In the genomic region with DNA sequence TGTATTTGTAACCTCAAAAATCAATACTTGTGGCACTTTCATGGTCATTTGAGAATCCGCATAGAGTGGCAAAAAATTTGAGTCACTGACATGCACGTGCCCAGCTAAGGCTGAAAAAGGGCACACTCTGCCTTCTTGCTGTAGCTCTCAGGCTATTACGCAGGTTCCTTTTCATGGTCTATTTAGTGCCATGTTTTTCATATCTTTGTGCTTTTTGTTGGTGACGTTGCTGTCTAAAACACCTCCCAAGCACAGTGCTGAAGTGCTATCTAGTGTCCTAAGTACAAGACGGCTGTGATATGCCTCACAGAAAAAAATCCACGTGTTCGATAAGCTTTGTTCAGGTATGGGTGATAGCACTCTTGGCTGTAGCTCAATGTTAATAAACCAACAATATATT, we compare ENCODE assay signal across 23 cellular contexts.
"Had no signal": no experiment of that assay in that cellular context is flagged by ENCODE, and none has a peak within 500 bp of the region (broad histone marks: within the 10 kb centered on the region; RNA-seq: fewer than 3 reads in every experiment).

No MANE protein-coding gene starts in this region.

- H3K27ac ChIP-seq: neutrophil, testis had no signal

- H3K9me3 ChIP-seq: colonic mucosa, neutrophil, testis, uterus had no signal

- H3K4me3 ChIP-seq: colonic mucosa, lung, testis, uterus had no signal

- FAIRE-seq: endometrium, frontal cortex, kidney had no signal

- ATAC-seq: activated CD8-positive, alpha-beta T cell treated with anti-CD3 and anti-CD28 coated beads for 36 hours; left lobe of liver; natural killer cell treated with Interleukin-12 subunit alpha and Interleukin-12 subunit beta and Interleukin-15 and Interleukin-18, amount 100 ng/mL, for 72 hours; stimulated activated effector memory CD8-positive, alpha-beta T cell treated with anti-CD3 and anti-CD28 coated beads, Interleukin-12 subunit alpha, Interleukin-12 subunit beta, amount 100 ng/mL, for 72 hours; T-cell had no signal

- DNase-seq: activated CD4-positive, alpha-beta T cell treated with anti-CD3 and anti-CD28 coated beads, Interleukin-2, amount 10 ng/mL, durations not matched to agents 24 days and 14 days; activated CD8-positive, alpha-beta T cell treated with anti-CD3 and anti-CD28 coated beads for 36 hours; activated naive CD4-positive, alpha-beta T cell treated with Interleukin-2 at 50 U/mL for 16 hours; activated naive CD8-positive, alpha-beta T cell treated with anti-CD3 and anti-CD28 coated beads, Interleukin-2, amount 10 ng/mL, durations not matched to agents 7 days and 5 days; activated T-cell treated with anti-CD3 and anti-CD28 coated beads, Interleukin-2, amount 50 U/mL, for 1 hour; central memory CD4-positive, alpha-beta T cell; colonic mucosa; erythroblast; kidney; retina; stimulated activated CD4-positive, alpha-beta T cell treated with anti-CD3 and anti-CD28 coated beads, Interleukin-15, amount 100 ng/mL, for 24 hours; stimulated activated CD4-positive, alpha-beta T cell treated with anti-CD3 and anti-CD28 coated beads, Interleukin-2, amount 100 ng/mL, for 48 hours; T-cell; T-helper 9 cell; testis; uterus had no signal

- H3K27me3 ChIP-seq: colonic mucosa, neutrophil, testis, uterus had no signal

- H3K36me3 ChIP-seq: colonic mucosa, neutrophil, uterus had no signal
